ENCODE assay signal across 7 cellular contexts in genomic region chr15:82710208-82710555, GRCh38. TPM values are rescaled to one million over a fixed set of nuclear protein-coding genes. Genes with fewer than 3 reads are reported as not detected.
A peak's percentile ranks its signal among the peaks of the same experiment; 100 is the strongest.
DNase-seq lines count a peak whose midpoint lies in the region; ATAC-seq, FAIRE-seq and TF ChIP-seq lines count a peak whose summit lies in the region.

No MANE protein-coding gene starts in this region.

- TF ChIP-seq CTCF in HCT116 (IDR thresholded peaks at IDR 0.05 in 2 of 3, conservative IDR thresholded peaks at IDR 0.05 in 1 of 3; ENCODE audit: borderline replicate concordance in 1 of 3, insufficient read depth in 1 of 3, low read depth in 2 of 3, low read length in 2 of 3) (no peak), activated B cell treated with CpG ODN at 0.5 μM for 24 hours (IDR thresholded peaks at IDR 0.05) (no peak)

- no peaks in the 10 kb centered on the region for H3K36me3 ChIP-seq in HCT116 (ENCODE audit: control insufficient read depth in 1 of 2, insufficient read depth in 2 of 2, low read length in 2 of 2)
- H3K36me3 ChIP-seq in iPS-18a (ENCODE audit: control insufficient read depth, low read depth, low read length), result no peaks in the 10 kb centered on the region
- H3K36me3 ChIP-seq in small intestine (ENCODE audit: control insufficient read depth in 2 of 2, insufficient read depth in 2 of 2, low read length in 2 of 2), result no peaks in the 10 kb centered on the region

- RAD21 ChIA-PET in HCT116 (lab: Charles Lee; ENCODE audit: low non-redundant PET in 1 of 2, low total read pairs in 2 of 2, uncharacterized antibody in 2 of 2, unreplicated experiment in 2 of 2), result no interaction called here

- no TSS peak for BruUV-seq in HCT116 (replicated peaks; lab: Mats Ljungman, UMichigan)

- peaks cover 29% of the 10 kb centered on the region for H3K27me3 Mint-ChIP-seq in activated B cell treated with CpG ODN at 0.5 μM for 24 hours

- 12 to 16% (median 15%) methylated on average over 13 to 14 of the region's 14 CpGs for WGBS in small intestine, 3 donors

- H3K9ac ChIP-seq in HCT116 (ENCODE audit: low read length) (no peak overlapping the region), iPS-18a (ENCODE audit: low read length) (no peak overlapping the region)

- no peaks in the 10 kb centered on the region for H3K79me2 ChIP-seq in HCT116 (ENCODE audit: insufficient read depth, low read length)

- CTCF ChIA-PET in HCT116 (lab: Charles Lee) (no interaction called here), activated B cell treated with CpG ODN at 0.5 μM for 24 hours (lab: Charles Lee) (no interaction called here)

- TF ChIP-seq POLR2A in HCT116 (IDR thresholded peaks at IDR 0.05; ENCODE audit: borderline replicate concordance, extremely low read depth, insufficient read depth, insufficient read length), result no peak

- no peak for TF ChIP-seq RAD21 in HCT116 (IDR thresholded peaks at IDR 0.05; ENCODE audit: low read depth)

- no peaks in the 10 kb centered on the region for H3K36me3 Mint-ChIP-seq in activated B cell treated with CpG ODN at 0.5 μM for 24 hours (ENCODE audit: low read depth)

- H3K9me2 ChIP-seq in HCT116 (ENCODE audit: insufficient read depth), result no peaks in the 10 kb centered on the region

- POLR2A ChIA-PET in HCT116 (lab: Charles Lee), result no interaction called here
- POLR2A ChIA-PET in activated B cell treated with CpG ODN at 0.5 μM for 24 hours (lab: Charles Lee), result no interaction called here

- ATAC-seq in HCT116 (no peak), activated B cell treated with CpG ODN at 0.5 μM for 24 hours (ENCODE audit: low read depth) (no peak)

- H3K4me1 Mint-ChIP-seq in activated B cell treated with CpG ODN at 0.5 μM for 24 hours, result no peaks in the 10 kb centered on the region

- no peaks in the 10 kb centered on the region for H3K27me3 ChIP-seq in HCT116 (ENCODE audit: insufficient read depth, low read length)
- H3K27me3 ChIP-seq in iPS-18a (ENCODE audit: control insufficient read depth, insufficient read depth, low read length), result peaks cover 8% of the 10 kb centered on the region
- H3K27me3 ChIP-seq in small intestine (ENCODE audit: control insufficient read depth in 2 of 2, insufficient read depth in 2 of 2, low read length in 2 of 2), result peaks cover 0 to 4% of the 10 kb centered on the region in 2 donors

- H3K27ac ChIP-seq in HCT116 (ENCODE audit: low read depth, low read length), result no peak overlapping the region
- no peak overlapping the region for H3K27ac ChIP-seq in iPS-18a (ENCODE audit: low read length)
- H3K27ac ChIP-seq in small intestine (ENCODE audit: low read depth in 1 of 2, low read length in 1 of 2), result no peak overlapping the region
- H3K27ac ChIP-seq in substantia nigra (ENCODE audit: low read depth, low read length, poor library complexity, severe bottlenecking), result no peak overlapping the region

- H2AFZ ChIP-seq in HCT116 (ENCODE audit: low read depth, low read length, poor library complexity, severe bottlenecking), result no peak overlapping the region

- no peaks in the 10 kb centered on the region for H4K20me1 ChIP-seq in HCT116 (ENCODE audit: insufficient read depth)

- H3K9me3 Mint-ChIP-seq in activated B cell treated with CpG ODN at 0.5 μM for 24 hours, result no peaks in the 10 kb centered on the region

- peak overlapping the region; percentile 44 for H3K4me3 Mint-ChIP-seq in activated B cell treated with CpG ODN at 0.5 μM for 24 hours

- peak overlapping the region; percentile 83 for H3K4me2 ChIP-seq in HCT116 (ENCODE audit: low read length)

- H3K4me1 ChIP-seq in HCT116 (ENCODE audit: control insufficient read depth in 1 of 2, insufficient read depth in 2 of 2, low read length in 2 of 2), result peaks cover 0 to 4% of the 10 kb centered on the region in 2 experiments; a peak in 1 of 4 replicates
- H3K4me1 ChIP-seq in iPS-18a (ENCODE audit: control insufficient read depth, low read depth, low read length), result peaks cover 10% of the 10 kb centered on the region
- H3K4me1 ChIP-seq in small intestine (ENCODE audit: control insufficient read depth in 2 of 2, insufficient read depth in 1 of 2, low read depth in 1 of 2, low read length in 1 of 2), result no peaks in the 10 kb centered on the region

- H3K4me3 ChIP-seq in HCT116 (replicated peaks in 1 of 2; ENCODE audit: low read depth in 1 of 2, low read length in 2 of 2), result no peak overlapping the region
- H3K4me3 ChIP-seq in iPS-18a (ENCODE audit: low read length), result peak overlapping the region; percentile 75
- peak overlapping the region; percentile 41 to 51 for H3K4me3 ChIP-seq in small intestine (ENCODE audit: low read depth in 1 of 2, low read length in 2 of 2)

- H3K27ac Mint-ChIP-seq in activated B cell treated with CpG ODN at 0.5 μM for 24 hours, result no peak overlapping the region

- DNase-seq in HCT116 (ENCODE audit: low read depth, low spot score) (no peak), activated B cell treated with CpG ODN at 0.5 μM for 24 hours (no peak), small intestine (no peak), NCI-H2107 treated with DMSO at 0.1 percent for 48 hours (lab: John Stamatoyannopoulos, UW; ENCODE audit: unreplicated experiment) (no peak), substantia nigra (lab: John Stamatoyannopoulos, UW) (no peak), DMS79 treated with DMSO at 0.1 percent for 48 hours (lab: John Stamatoyannopoulos, UW) (no peak)

- intact Hi-C loops in HCT116 (cut with micrococcal nuclease) (no loop called here), activated B cell treated with CpG ODN at 0.5 μM for 24 hours (cut with micrococcal nuclease) (no loop called here)

- no peak for FAIRE-seq in small intestine (lab: Jason Lieb, UNC)

- H3K9me3 ChIP-seq in HCT116 (ENCODE audit: control insufficient read depth in 1 of 2, insufficient read depth in 1 of 2, low read depth in 1 of 2, low read length in 2 of 2), result no peaks in the 10 kb centered on the region
- H3K9me3 ChIP-seq in iPS-18a (ENCODE audit: control insufficient read depth, low read depth, low read length), result no peaks in the 10 kb centered on the region
- no peaks in the 10 kb centered on the region for H3K9me3 ChIP-seq in small intestine (ENCODE audit: control insufficient read depth, low read depth)

TF ChIP-seq in HCT116, 20 proteins besides CTCF, POLR2A, EP300 and RAD21 (continues in another document):
- TF ChIP-seq ZFX (IDR thresholded peaks at IDR 0.05), result no peak
- TF ChIP-seq EZH2phosphoT487 (IDR thresholded peaks at IDR 0.05; ENCODE audit: borderline replicate concordance), result no peak
- TF ChIP-seq REST (IDR thresholded peaks at IDR 0.05; ENCODE audit: low read depth), result no peak
- no peak for TF ChIP-seq EZH2 (IDR thresholded peaks at IDR 0.05)
- no peak for TF ChIP-seq CEBPB (IDR thresholded peaks at IDR 0.05; ENCODE audit: low read depth)
- TF ChIP-seq YY1 (IDR thresholded peaks at IDR 0.05; ENCODE audit: extremely low read depth, insufficient replicate concordance, low read depth, low read length), result no peak
- TF ChIP-seq ZNF274 (IDR thresholded peaks at IDR 0.05; ENCODE audit: low read depth, low read length), result no peak
- no peak for TF ChIP-seq MAX (IDR thresholded peaks at IDR 0.05)
- TF ChIP-seq ATF3 (IDR thresholded peaks at IDR 0.05), result no peak
- no peak for TF ChIP-seq ELF1 (IDR thresholded peaks at IDR 0.05; ENCODE audit: borderline replicate concordance, low read depth)
- TF ChIP-seq SP1 (IDR thresholded peaks at IDR 0.05; ENCODE audit: low read depth), result no peak
- TF ChIP-seq SIN3A (IDR thresholded peaks at IDR 0.05; ENCODE audit: low read depth), result no peak
- TF ChIP-seq CBX3 (IDR thresholded peaks at IDR 0.05; ENCODE audit: low read depth), result no peak
- no peak for TF ChIP-seq SRF (IDR thresholded peaks at IDR 0.05; ENCODE audit: low read depth)

RNA-seq across cellular contexts. Expression of gene AP3B2, which starts 0.5 kb away (rescaled TPM):
- total RNA-seq in HCT116 (2021; ENCODE audit: unreplicated experiment), result 0.07 TPM
- polyA plus RNA-seq in HCT116 (2012), result 0.05 and 0.18 TPM in 2 replicates
- total RNA-seq in activated B cell treated with CpG ODN at 0.5 μM for 24 hours, result 0.22 and 0.46 TPM in 2 replicates
- 1 to 10 TPM in 1 of 3 donors, not detected in 2; 2.8 TPM for polyA plus RNA-seq in small intestine

Comparison
In these comparisons a context has a peak if more than half of its experiments do, and no peak if none do; other contexts are left out.
1. H3K4me3 ChIP-seq: peak in iPS-18a (single experiment) and small intestine (2 of 2); none in HCT116 (0 of 2).